In the genomic region with DNA sequence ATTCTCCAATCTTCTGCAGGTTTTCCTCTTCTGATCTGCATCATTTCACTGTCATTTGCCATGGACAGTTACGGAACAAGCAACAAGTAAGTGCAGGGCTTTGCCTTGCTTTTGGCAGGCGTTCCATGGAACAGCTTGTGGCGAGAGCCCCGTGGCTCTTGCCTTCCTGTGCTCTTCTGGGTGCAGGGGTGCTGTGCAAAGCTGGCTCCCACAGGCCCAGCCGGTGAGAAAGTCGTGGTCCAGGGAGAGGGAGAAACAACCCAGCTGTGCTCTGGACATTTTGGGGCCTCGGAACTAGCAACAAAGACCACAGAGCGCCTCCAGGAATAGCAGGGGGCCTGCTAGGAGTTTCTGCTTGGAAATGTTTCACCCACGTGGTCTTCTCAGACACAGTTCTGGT, we compare ENCODE assay signal across 23 cellular contexts.
A peak's percentile ranks its signal among the peaks of the same experiment; 100 is the strongest.
DNase-seq lines count a peak whose midpoint lies in the region; ATAC-seq, FAIRE-seq and TF ChIP-seq lines count a peak whose summit lies in the region.
"Had no signal": no experiment of that assay in that cellular context is flagged by ENCODE, and none has a peak within 500 bp of the region (broad histone marks: within the 10 kb centered on the region; RNA-seq: fewer than 3 reads in every experiment).

No MANE protein-coding gene starts in this region.

- no TSS peak for BruUV-seq in HepG2 (replicated peaks; lab: Mats Ljungman, UMichigan)

- DNase-seq in right lobe of liver (peak in 2 of 3 donors; percentile 18 to 31), HepG2 (ENCODE audit: low spot score) (no peak), chondrocyte (ENCODE audit: low spot score) (peak; percentile 40), sigmoid colon (peak; percentile 59), NCI-H1417 treated with DMSO at 0.1 percent for 48 hours (lab: John Stamatoyannopoulos, UW) (no peak)
- DNase-seq in stimulated activated CD4-positive, alpha-beta T cell treated with anti-CD3 and anti-CD28 coated beads, Interleukin-2, amount 100 ng/mL, for 24 hours, result no peak
- no peak for DNase-seq in activated naive CD4-positive, alpha-beta T cell treated with Interleukin-2 at 50 U/mL for 16 hours
- DNase-seq: ACHN; BE2C; C1 segment of cervical spinal cord; CD4-positive, CD25-positive, alpha-beta regulatory T cell; COR-L47; DMS 273 treated with DMSO at 0.1 percent for 48 hours; DMS53; DND-41; EL had no signal

- H3K4me1 Mint-ChIP-seq in chondrocyte (ENCODE audit: low read depth), result peaks cover 8% of the 10 kb centered on the region
- H3K4me1 Mint-ChIP-seq: CD4-positive, CD25-positive, alpha-beta regulatory T cell; CD8-positive, alpha-beta memory T cell had no signal

- H3K4me3 ChIP-seq in right lobe of liver, result no peak overlapping the region
- H3K4me3 ChIP-seq in HepG2 (replicated peaks in 1 of 3; ENCODE audit: insufficient read depth in 1 of 3, low read depth in 2 of 3, low read length in 3 of 3), result no peak overlapping the region
- H3K4me3 ChIP-seq in sigmoid colon, result no peak overlapping the region
- H3K4me3 ChIP-seq: GM12878, GM23338 had no signal

- intact Hi-C loops in right lobe of liver (cut with DNase I), result no loop called here
- intact Hi-C loops in HepG2 (cut with micrococcal nuclease; ENCODE audit: unreplicated experiment), result no loop called here
- intact Hi-C loops in sigmoid colon (cut with DNase I), result no loop called here

- 86% methylated on average over 1 of the region's 9 CpGs for WGBS in right lobe of liver (ENCODE audit: insufficient coverage, low coverage, low lambda C conversion rate, missing lambda C conversion rate)
- WGBS in HepG2 (ENCODE audit: low lambda C conversion rate), result 77% methylated on average over 6 of the region's 9 CpGs
- 71 to 73% methylated on average over 9 of the region's 9 CpGs for WGBS in sigmoid colon, 2 donors

- POLR2A ChIA-PET in HepG2 (lab: Yijun Ruan, JAX), result no interaction called here

- no peaks in the 10 kb centered on the region for H3K9me3 Mint-ChIP-seq in chondrocyte (ENCODE audit: low read depth)
- H3K9me3 Mint-ChIP-seq: CD4-positive, CD25-positive, alpha-beta regulatory T cell; CD8-positive, alpha-beta memory T cell; GM23338 had no signal

- no peak overlapping the region for H3K9ac ChIP-seq in HepG2 (ENCODE audit: insufficient read depth, low read depth, low read length)

- H2AFZ ChIP-seq in HepG2 (ENCODE audit: low read length), result no peak overlapping the region
- H2AFZ ChIP-seq: GM23338 had no signal

- no peak for FAIRE-seq in HepG2 (lab: Jason Lieb, UNC)
- FAIRE-seq: A204.1, GM12878, GM19239, H54 had no signal

- H3K9me3 ChIP-seq in right lobe of liver, result no peaks in the 10 kb centered on the region
- no peaks in the 10 kb centered on the region for H3K9me3 ChIP-seq in HepG2 (ENCODE audit: low read length)
- H3K9me3 ChIP-seq in sigmoid colon, result no peaks in the 10 kb centered on the region
- H3K9me3 ChIP-seq: BE2C had no signal

- TF ChIP-seq POLR2A in right lobe of liver (IDR thresholded peaks at IDR 0.05), result no peak
- no peak for TF ChIP-seq POLR2A in HepG2 (IDR thresholded peaks at IDR 0.05; ENCODE audit: insufficient read depth in 1 of 2, low read depth in 2 of 2, low read length in 2 of 2)
- TF ChIP-seq POLR2A in sigmoid colon (IDR thresholded peaks at IDR 0.05), result no peak

- no peaks in the 10 kb centered on the region for H3K27me3 ChIP-seq in right lobe of liver
- no peaks in the 10 kb centered on the region for H3K27me3 ChIP-seq in HepG2 (ENCODE audit: control insufficient read depth in 1 of 2, insufficient read depth in 2 of 2, low read length in 2 of 2)
- H3K27me3 ChIP-seq in sigmoid colon, result no peaks in the 10 kb centered on the region
- H3K27me3 ChIP-seq: BE2C had no signal

- no peak overlapping the region for H3K27ac Mint-ChIP-seq in chondrocyte (ENCODE audit: unreplicated experiment)
- H3K27ac Mint-ChIP-seq: CD4-positive, CD25-positive, alpha-beta regulatory T cell; CD8-positive, alpha-beta memory T cell; GM23338 had no signal

- H3K27ac ChIP-seq in right lobe of liver (no peak overlapping the region), HepG2 (ENCODE audit: extremely low read length, insufficient read depth, low read length) (no peak overlapping the region), sigmoid colon (no peak overlapping the region)

- TF ChIP-seq EP300 in HepG2 (IDR thresholded peaks at IDR 0.05; ENCODE audit: low read depth in 2 of 2, low read length in 2 of 2), result no peak
- TF ChIP-seq EP300 in HepG2 (CRISPR knock-in tag; IDR thresholded peaks at IDR 0.05; ENCODE audit: borderline replicate concordance), result no peak
- no peak for TF ChIP-seq EP300 in sigmoid colon (IDR thresholded peaks at IDR 0.05)

- no peak overlapping the region for H3K4me2 ChIP-seq in HepG2 (ENCODE audit: low read depth, low read length)
- H3K4me2 ChIP-seq: GM23338 had no signal

- ATAC-seq in right lobe of liver (no peak), HepG2 (no peak)
- ATAC-seq: GM12878, GM23338, HCT116 had no signal

- TF ChIP-seq RAD21 in HepG2 (CRISPR knock-in tag; IDR thresholded peaks at IDR 0.05), result no peak

- in situ Hi-C loops in HepG2 (cut with HindIII; ENCODE audit: extremely low pct_ligation_motif_present, low pct_unique_long_range_greater_than_20kb), result loop anchor here (25.0 kb wide), 1 partner anchor 719 kb away; the partner anchor contains the start of gene MMP17

- no peak for TF ChIP-seq CTCF in right lobe of liver (IDR thresholded peaks at IDR 0.05)
- TF ChIP-seq CTCF in HepG2 (CRISPR knock-in tag; IDR thresholded peaks at IDR 0.05), result no peak
- TF ChIP-seq CTCF in chondrocyte (IDR thresholded peaks at IDR 0.05), result no peak
- TF ChIP-seq CTCF in sigmoid colon (IDR thresholded peaks at IDR 0.05), result no peak

- H3K79me2 ChIP-seq in HepG2 (ENCODE audit: insufficient read depth, low read length), result no peaks in the 10 kb centered on the region

- H3K4me1 ChIP-seq in right lobe of liver (no peaks in the 10 kb centered on the region), HepG2 (ENCODE audit: insufficient read depth, low read length) (0 out of 2 replicates have a peak, but pooled peaks cover 6% of the 10 kb centered on the region), sigmoid colon (peaks cover 0 to 11% (median 6%) of the 10 kb centered on the region in 4 donors)
- H3K4me1 ChIP-seq: BE2C had no signal

- H4K20me1 ChIP-seq in HepG2 (ENCODE audit: insufficient read depth, low read length), result no peaks in the 10 kb centered on the region

- H3K4me3 Mint-ChIP-seq in chondrocyte (ENCODE audit: unreplicated experiment), result no peak overlapping the region
- H3K4me3 Mint-ChIP-seq: CD4-positive, CD25-positive, alpha-beta regulatory T cell; CD8-positive, alpha-beta memory T cell; GM23338 had no signal

- peaks cover 6% of the 10 kb centered on the region for H3K27me3 Mint-ChIP-seq in chondrocyte (ENCODE audit: low read depth)

- CTCF ChIA-PET in HepG2 (lab: Yijun Ruan, JAX; ENCODE audit: low intra/inter-chr PET ratio, low total read pairs), result no interaction called here

- no peaks in the 10 kb centered on the region for H3K36me3 Mint-ChIP-seq in chondrocyte (ENCODE audit: low read depth)
- H3K36me3 Mint-ChIP-seq: CD4-positive, CD25-positive, alpha-beta regulatory T cell; CD8-positive, alpha-beta memory T cell had no signal

- H3K36me3 ChIP-seq in right lobe of liver, result no peaks in the 10 kb centered on the region
- no peaks in the 10 kb centered on the region for H3K36me3 ChIP-seq in HepG2 (replicated peaks in 1 of 2; ENCODE audit: control insufficient read depth in 1 of 2, insufficient read depth in 2 of 2, low read length in 2 of 2)
- peaks cover 0 to 14% (median 0%) of the 10 kb centered on the region in 4 donors for H3K36me3 ChIP-seq in sigmoid colon
- H3K36me3 ChIP-seq: BE2C had no signal

TF ChIP-seq in HepG2, 621 proteins besides CTCF, POLR2A, EP300 and RAD21:
- TF ChIP-seq ZNF709 (CRISPR knock-in tag; IDR thresholded peaks at IDR 0.05), result no peak
- no peak for TF ChIP-seq YEATS4 (CRISPR knock-in tag; IDR thresholded peaks at IDR 0.05; ENCODE audit: borderline replicate concordance)
- no peak for TF ChIP-seq MEIS1 (CRISPR knock-in tag; IDR thresholded peaks at IDR 0.05; ENCODE audit: borderline replicate concordance)
- TF ChIP-seq ZNF883 (CRISPR knock-in tag; IDR thresholded peaks at IDR 0.05; ENCODE audit: not compliant biosample characterization), result no peak

Comparison
In these comparisons a context has a peak if more than half of its experiments do, and no peak if none do; other contexts are left out.
1. DNase-seq: peak in right lobe of liver (2 of 3), chondrocyte (single experiment) and sigmoid colon (single experiment); none in HepG2 (single experiment), NCI-H1417 treated with DMSO at 0.1 percent for 48 hours (single experiment), stimulated activated CD4-positive, alpha-beta T cell treated with anti-CD3 and anti-CD28 coated beads, Interleukin-2, amount 100 ng/mL, for 24 hours (0 of 2) and activated naive CD4-positive, alpha-beta T cell treated with Interleukin-2 at 50 U/mL for 16 hours (single experiment).